ENCODE assay signal across 28 cellular contexts in genomic region chr15:39275066-39275465, GRCh38.
A peak's percentile ranks its signal among the peaks of the same experiment; 100 is the strongest.
DNase-seq lines count a peak whose midpoint lies in the region; ATAC-seq and TF ChIP-seq lines count a peak whose summit lies in the region.
"Had no signal": no experiment of that assay in that cellular context is flagged by ENCODE, and none has a peak within 500 bp of the region (broad histone marks: within the 10 kb centered on the region; RNA-seq: fewer than 3 reads in every experiment).

No MANE protein-coding gene starts in this region.

- in situ Hi-C loops in GM13977 (cut with MboI; ENCODE audit: low pct_unique_long_range_greater_than_20kb, low sequenced_read_pairs, unreplicated experiment), result no loop called here

- H3K79me2 ChIP-seq in OCI-LY3 (ENCODE audit: low read length) (no peaks in the 10 kb centered on the region), hepatocyte (no peaks in the 10 kb centered on the region)

- H2AFZ ChIP-seq in OCI-LY3 (ENCODE audit: low read depth, low read length) (peak overlapping the region; percentile 91; the same call in 1 of the 2 replicates), hepatocyte (no peak overlapping the region)

- H3K27me3 ChIP-seq in OCI-LY3 (ENCODE audit: low read depth, low read length) (no peaks in the 10 kb centered on the region), hepatocyte (no peaks in the 10 kb centered on the region)
- H3K27me3 ChIP-seq: gastrocnemius medialis, Peyer's patch had no signal

- H3K4me3 ChIP-seq in OCI-LY3 (ENCODE audit: low read length) (no peak overlapping the region), hepatocyte (no peak overlapping the region)
- H3K4me3 ChIP-seq: gastrocnemius medialis, lung, Peyer's patch had no signal

- H4K20me1 ChIP-seq in OCI-LY3 (ENCODE audit: insufficient read depth, low read length) (no peaks in the 10 kb centered on the region), hepatocyte (ENCODE audit: insufficient read depth, poor library complexity, severe bottlenecking) (no peaks in the 10 kb centered on the region)

- H3K9me3 ChIP-seq in OCI-LY3 (ENCODE audit: insufficient read depth, low read length), result no peaks in the 10 kb centered on the region
- H3K9me3 ChIP-seq in hepatocyte (ENCODE audit: low read depth), result no peaks in the 10 kb centered on the region
- H3K9me3 ChIP-seq: gastrocnemius medialis, Peyer's patch had no signal

- DNase-seq in GM13977 (ENCODE audit: low spot score) (peak; percentile 10), hepatocyte (ENCODE audit: low spot score) (no peak), T-helper 2 cell (no peak)
- DNase-seq: activated CD4-positive, alpha-beta T cell treated with anti-CD3 and anti-CD28 coated beads, Interleukin-2, amount 10 ng/mL, durations not matched to agents 24 days and 14 days; activated effector memory CD4-positive, alpha-beta T cell treated with Interleukin-2 at 50 U/mL for 16 hours; anterior cingulate cortex; DMS153; gastrocnemius medialis; H7; hippocampal formation; immature natural killer cell; left cardiac atrium; natural killer cell; NCI-H146; NCI-H526; Peyer's patch; SIG-M5; substantia nigra; T-helper 9 cell; trophoblast cell; WERI-Rb-1 had no signal

- 71% methylated on average over 3 of the region's 3 CpGs for WGBS in hepatocyte (ENCODE audit: low lambda C conversion rate, missing lambda C conversion rate)

- H3K9me2 ChIP-seq in hepatocyte (replicated peaks; ENCODE audit: insufficient read depth), result no peaks in the 10 kb centered on the region

- H3K9ac ChIP-seq in OCI-LY3 (ENCODE audit: low read length), result peak overlapping the region; percentile 15; the same call in 1 of the 2 replicates

- no peak for ATAC-seq in HG02588 (IDR thresholded peaks at IDR 0.05; ENCODE audit: unreplicated experiment)
- no peak for ATAC-seq in HG02642 (IDR thresholded peaks at IDR 0.05; ENCODE audit: poor library complexity, unreplicated experiment)
- no peak for ATAC-seq in HG03139 (IDR thresholded peaks at IDR 0.05; ENCODE audit: unreplicated experiment)
- ATAC-seq: gastrocnemius medialis; left cardiac atrium; natural killer cell; stimulated activated effector memory CD8-positive, alpha-beta T cell treated with anti-CD3 and anti-CD28 coated beads, Interleukin-12 subunit alpha, Interleukin-12 subunit beta, amount 100 ng/mL, for 72 hours had no signal

- H3K36me3 ChIP-seq in OCI-LY3 (replicated peaks; ENCODE audit: low read depth, low read length), result no peaks in the 10 kb centered on the region
- no peaks in the 10 kb centered on the region for H3K36me3 ChIP-seq in hepatocyte (replicated peaks; ENCODE audit: insufficient read depth, low read depth)
- H3K36me3 ChIP-seq: gastrocnemius medialis, Peyer's patch, WERI-Rb-1 had no signal

- H3K27ac ChIP-seq in C4-2B, result peak overlapping the region; percentile 91
- 0 out of 2 replicates have a peak overlapping the region, but pooled peaks have one; percentile 2 for H3K27ac ChIP-seq in OCI-LY3 (ENCODE audit: low read length)
- peak overlapping the region; percentile 31 for H3K27ac ChIP-seq in hepatocyte
- H3K27ac ChIP-seq: gastrocnemius medialis, Peyer's patch, WERI-Rb-1 had no signal

- TF ChIP-seq CTCF in C4-2B (conservative IDR thresholded peaks at IDR 0.05) (no peak), GM13977 (IDR thresholded peaks at IDR 0.05; ENCODE audit: extremely low read depth, insufficient read depth, missing control alignments) (no peak), OCI-LY3 (IDR thresholded peaks at IDR 0.05; ENCODE audit: low read depth, low read length) (no peak), hepatocyte (IDR thresholded peaks at IDR 0.05; ENCODE audit: poor library complexity) (no peak)

- H3K4me2 ChIP-seq in OCI-LY3 (ENCODE audit: low read length), result peak overlapping the region; percentile 56
- no peak overlapping the region for H3K4me2 ChIP-seq in hepatocyte

- H3K4me1 ChIP-seq in OCI-LY3 (ENCODE audit: low read length), result peaks cover 35% of the 10 kb centered on the region
- H3K4me1 ChIP-seq in hepatocyte (ENCODE audit: insufficient read depth), result peaks cover 17% of the 10 kb centered on the region
- H3K4me1 ChIP-seq: gastrocnemius medialis, Peyer's patch had no signal

Comparison
In these comparisons a context has a peak if more than half of its experiments do, and no peak if none do; other contexts are left out.
1. H3K27ac ChIP-seq: peak in every context shown above with its lines; median percentile 91 in C4-2B; 31 in hepatocyte; 2 in OCI-LY3.